8 cellular contexts compared by ENCODE assay signal in genomic region chr1:244210884-244211558, GRCh38.
DNase-seq lines count a peak whose midpoint lies in the region; ATAC-seq, FAIRE-seq and TF ChIP-seq lines count a peak whose summit lies in the region.

No MANE protein-coding gene starts in this region.

- no peak for TF ChIP-seq EP300 in K562 (IDR thresholded peaks at IDR 0.05; ENCODE audit: low read length)

- peak; percentile 82 for FAIRE-seq in K562 (lab: Jason Lieb, UNC)

- H3K4me1 ChIP-seq in K562 (replicated peaks in 1 of 2; ENCODE audit: control insufficient read depth in 2 of 2, insufficient read depth in 2 of 2, low read length in 2 of 2) (peaks cover 0 to 5% of the 10 kb centered on the region in 2 experiments; a peak in 1 of 5 replicates), right lobe of liver (peaks cover 0 to 11% (median 4%) of the 10 kb centered on the region in 4 donors), esophagus squamous epithelium (peaks cover 0 to 39% (median 15%) of the 10 kb centered on the region in 3 donors)

- H3K36me3 ChIP-seq in H7 (replicated peaks; ENCODE audit: control insufficient read depth, insufficient read depth, low read length) (no peaks in the 10 kb centered on the region), K562 (ENCODE audit: control insufficient read depth, insufficient read depth, low read length) (no peaks in the 10 kb centered on the region), right lobe of liver (no peaks in the 10 kb centered on the region), esophagus squamous epithelium (no peaks in the 10 kb centered on the region)

- DNase-seq in AG20443 (ENCODE audit: low spot score), result peak; percentile 36
- DNase-seq in H7, result peak; percentile 90
- DNase-seq in K562 (ENCODE audit: extremely low read depth in 1 of 4, low spot score in 3 of 4), result peak; percentile 38 to 59 (median 44)
- no peak for DNase-seq in right lobe of liver
- DNase-seq in esophagus squamous epithelium (lab: John Stamatoyannopoulos, UW), result no peak
- DNase-seq in medulla oblongata (ENCODE audit: extremely low spot score), result no peak

- no peaks in the 10 kb centered on the region for H3K9me1 ChIP-seq in K562 (ENCODE audit: control insufficient read depth, insufficient read depth, low read length)

- ATAC-seq in K562, result peak; percentile 97
- ATAC-seq in right lobe of liver, result peak in 3 of 4 donors; percentile 11 to 32 (median 18)
- ATAC-seq in HG03378 (IDR thresholded peaks at IDR 0.05; ENCODE audit: unreplicated experiment), result no peak
- no peak for ATAC-seq in GM18520 (IDR thresholded peaks at IDR 0.05; ENCODE audit: unreplicated experiment)

- H3K27ac ChIP-seq in K562 (ENCODE audit: extremely low read depth, low read depth, low read length) (no peak overlapping the region), right lobe of liver (no peak overlapping the region), esophagus squamous epithelium (peak overlapping the region in 2 of 4 donors; percentile 1 to 23)

- peak; percentile 67 to 85 (median 69) for TF ChIP-seq CTCF in K562 (IDR thresholded peaks at IDR 0.05 in 2 of 3, conservative IDR thresholded peaks at IDR 0.05 in 1 of 3; ENCODE audit: insufficient read depth in 2 of 3, low read depth in 1 of 3, low read length in 3 of 3)
- peak in 2 of 4 donors; percentile 12 to 34 for TF ChIP-seq CTCF in right lobe of liver (IDR thresholded peaks at IDR 0.05)
- peak in 3 of 6 experiments; percentile 8 to 47 (median 9) for TF ChIP-seq CTCF in esophagus squamous epithelium (IDR thresholded peaks at IDR 0.05)

- H3K27me3 ChIP-seq in H7 (ENCODE audit: control insufficient read depth, insufficient read depth, low read length) (no peaks in the 10 kb centered on the region), K562 (ENCODE audit: control insufficient read depth in 2 of 2, insufficient read depth in 2 of 2, low read length in 2 of 2) (peaks cover 13 to 36% of the 10 kb centered on the region in 2 experiments), right lobe of liver (no peaks in the 10 kb centered on the region), esophagus squamous epithelium (no peaks in the 10 kb centered on the region)

- TF ChIP-seq RAD21 in K562 (CRISPR knock-in tag; conservative IDR thresholded peaks at IDR 0.05 in 1 of 2, IDR thresholded peaks at IDR 0.05 in 1 of 2), result peak in 1 of 2 experiments; percentile 63; a peak in 2 of 4 replicates

- CTCF ChIA-PET in K562 (lab: Yijun Ruan, JAX; ENCODE audit: low intra/inter-chr PET ratio), result no interaction called here

- 0 out of 2 replicates have a peak overlapping the region, but pooled peaks have one; percentile 40 for H2AFZ ChIP-seq in K562 (ENCODE audit: low read depth, low read length)

- H4K20me1 ChIP-seq in K562 (replicated peaks; ENCODE audit: control insufficient read depth, insufficient read depth, low read length), result no peaks in the 10 kb centered on the region

- H3K79me2 ChIP-seq in K562 (ENCODE audit: control insufficient read depth, insufficient read depth, low read length), result no peaks in the 10 kb centered on the region

- WGBS in K562 (ENCODE audit: insufficient coverage, low coverage, missing lambda C conversion rate), result 22% methylated on average over 28 of the region's 28 CpGs
- WGBS in right lobe of liver (ENCODE audit: insufficient coverage, low coverage, low lambda C conversion rate, missing lambda C conversion rate), result 76% methylated on average over 8 of the region's 28 CpGs
- 88 to 90% methylated on average over 12 to 24 of the region's 28 CpGs for WGBS in esophagus squamous epithelium, 2 donors

- H3K9me3 ChIP-seq in K562 (replicated peaks; ENCODE audit: control insufficient read depth, insufficient read depth, low read depth, low read length) (no peaks in the 10 kb centered on the region; the same call in 1 of the 2 replicates), right lobe of liver (no peaks in the 10 kb centered on the region), esophagus squamous epithelium (no peaks in the 10 kb centered on the region)

- POLR2A ChIA-PET in K562 (lab: Yijun Ruan, JAX), result no interaction called here

- no peak overlapping the region for H3K9ac ChIP-seq in K562 (ENCODE audit: insufficient read depth in 1 of 2, low read depth in 2 of 2, low read length in 2 of 2)

- peak overlapping the region; percentile 1; the same call in 1 of the 2 replicates for H3K4me2 ChIP-seq in K562 (ENCODE audit: insufficient read depth, low read length)

- intact Hi-C loops in K562 (cut with micrococcal nuclease) (loop anchor here (5.0 to 10.0 kb wide), 2 partner anchors 196 to 869 kb away; no protein-coding TSS in a partner anchor), right lobe of liver (cut with DNase I) (no loop called here), esophagus squamous epithelium (cut with DNase I) (no loop called here)

- TF ChIP-seq POLR2A in K562 (conservative IDR thresholded peaks at IDR 0.05), result no peak
- TF ChIP-seq POLR2A in right lobe of liver (IDR thresholded peaks at IDR 0.05), result no peak
- no peak for TF ChIP-seq POLR2A in esophagus squamous epithelium (IDR thresholded peaks at IDR 0.05)

- BruUV-seq in K562 (replicated peaks; lab: Mats Ljungman, UMichigan), result no TSS peak

- H3K4me3 ChIP-seq in H7 (ENCODE audit: insufficient read depth, low read depth, low read length) (no peak overlapping the region), K562 (no peak overlapping the region), right lobe of liver (no peak overlapping the region), esophagus squamous epithelium (no peak overlapping the region)

- in situ Hi-C loops in K562 (cut with MboI), result no loop called here

TF ChIP-seq in K562, 482 proteins besides CTCF, POLR2A, EP300 and RAD21 (continues in another document):
- TF ChIP-seq RBM25 (IDR thresholded peaks at IDR 0.05; ENCODE audit: low read depth, low read length, severe bottlenecking), result peak; percentile 45
- TF ChIP-seq FOXA1 (IDR thresholded peaks at IDR 0.05; ENCODE audit: borderline replicate concordance), result no peak
- TF ChIP-seq GTF2F1 (IDR thresholded peaks at IDR 0.05; ENCODE audit: low read depth, low read length), result no peak
- TF ChIP-seq, protein P1, sequence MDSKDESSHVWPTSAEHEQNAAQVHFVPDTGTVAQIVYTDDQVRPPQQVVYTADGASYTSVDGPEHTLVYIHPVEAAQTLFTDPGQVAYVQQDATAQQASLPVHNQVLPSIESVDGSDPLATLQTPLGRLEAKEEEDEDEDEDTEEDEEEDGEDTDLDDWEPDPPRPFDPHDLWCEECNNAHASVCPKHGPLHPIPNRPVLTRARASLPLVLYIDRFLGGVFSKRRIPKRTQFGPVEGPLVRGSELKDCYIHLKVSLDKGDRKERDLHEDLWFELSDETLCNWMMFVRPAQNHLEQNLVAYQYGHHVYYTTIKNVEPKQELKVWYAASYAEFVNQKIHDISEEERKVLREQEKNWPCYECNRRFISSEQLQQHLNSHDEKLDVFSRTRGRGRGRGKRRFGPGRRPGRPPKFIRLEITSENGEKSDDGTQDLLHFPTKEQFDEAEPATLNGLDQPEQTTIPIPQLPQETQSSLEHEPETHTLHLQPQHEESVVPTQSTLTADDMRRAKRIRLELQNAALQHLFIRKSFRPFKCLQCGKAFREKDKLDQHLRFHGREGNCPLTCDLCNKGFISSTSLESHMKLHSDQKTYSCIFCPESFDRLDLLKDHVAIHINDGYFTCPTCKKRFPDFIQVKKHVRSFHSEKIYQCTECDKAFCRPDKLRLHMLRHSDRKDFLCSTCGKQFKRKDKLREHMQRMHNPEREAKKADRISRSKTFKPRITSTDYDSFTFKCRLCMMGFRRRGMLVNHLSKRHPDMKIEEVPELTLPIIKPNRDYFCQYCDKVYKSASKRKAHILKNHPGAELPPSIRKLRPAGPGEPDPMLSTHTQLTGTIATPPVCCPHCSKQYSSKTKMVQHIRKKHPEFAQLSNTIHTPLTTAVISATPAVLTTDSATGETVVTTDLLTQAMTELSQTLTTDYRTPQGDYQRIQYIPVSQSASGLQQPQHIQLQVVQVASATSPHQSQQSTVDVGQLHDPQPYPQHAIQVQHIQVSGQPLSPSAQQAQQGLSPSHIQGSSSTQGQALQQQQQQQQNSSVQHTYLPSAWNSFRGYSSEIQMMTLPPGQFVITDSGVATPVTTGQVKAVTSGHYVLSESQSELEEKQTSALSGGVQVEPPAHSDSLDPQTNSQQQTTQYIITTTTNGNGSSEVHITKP (IDR thresholded peaks at IDR 0.05; ENCODE audit: partially characterized antibody), result no peak
- TF ChIP-seq ZBTB7A (IDR thresholded peaks at IDR 0.05; ENCODE audit: borderline replicate concordance, control insufficient read depth, low read depth, low read length), result no peak
- TF ChIP-seq ARID1B (IDR thresholded peaks at IDR 0.05), result no peak
- no peak for TF ChIP-seq ZNF347 (CRISPR knock-in tag; IDR thresholded peaks at IDR 0.05; ENCODE audit: low read depth)
- no peak for TF ChIP-seq SUPT5H (IDR thresholded peaks at IDR 0.05)
- TF ChIP-seq ERF (CRISPR knock-in tag; IDR thresholded peaks at IDR 0.05), result no peak
- no peak for TF ChIP-seq CEBPG (CRISPR knock-in tag; IDR thresholded peaks at IDR 0.05)
- TF ChIP-seq CEBPG (tag; conservative IDR thresholded peaks at IDR 0.05 in 1 of 2, IDR thresholded peaks at IDR 0.05 in 1 of 2), result no peak
- no peak; a peak in 1 of 4 replicates for TF ChIP-seq RCOR1 (IDR thresholded peaks at IDR 0.05; ENCODE audit: borderline replicate concordance in 1 of 2, low read depth in 2 of 2, low read length in 2 of 2)
- TF ChIP-seq, protein P2, sequence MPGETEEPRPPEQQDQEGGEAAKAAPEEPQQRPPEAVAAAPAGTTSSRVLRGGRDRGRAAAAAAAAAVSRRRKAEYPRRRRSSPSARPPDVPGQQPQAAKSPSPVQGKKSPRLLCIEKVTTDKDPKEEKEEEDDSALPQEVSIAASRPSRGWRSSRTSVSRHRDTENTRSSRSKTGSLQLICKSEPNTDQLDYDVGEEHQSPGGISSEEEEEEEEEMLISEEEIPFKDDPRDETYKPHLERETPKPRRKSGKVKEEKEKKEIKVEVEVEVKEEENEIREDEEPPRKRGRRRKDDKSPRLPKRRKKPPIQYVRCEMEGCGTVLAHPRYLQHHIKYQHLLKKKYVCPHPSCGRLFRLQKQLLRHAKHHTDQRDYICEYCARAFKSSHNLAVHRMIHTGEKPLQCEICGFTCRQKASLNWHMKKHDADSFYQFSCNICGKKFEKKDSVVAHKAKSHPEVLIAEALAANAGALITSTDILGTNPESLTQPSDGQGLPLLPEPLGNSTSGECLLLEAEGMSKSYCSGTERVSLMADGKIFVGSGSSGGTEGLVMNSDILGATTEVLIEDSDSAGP (CRISPR knock-in tag; IDR thresholded peaks at IDR 0.05), result no peak
- no peak for TF ChIP-seq OTX1 (CRISPR knock-in tag; IDR thresholded peaks at IDR 0.05)
- TF ChIP-seq KAT2B (IDR thresholded peaks at IDR 0.05; ENCODE audit: low read depth, low read length), result no peak
- TF ChIP-seq CREBBP (IDR thresholded peaks at IDR 0.05; ENCODE audit: low read depth, low read length), result no peak

Comparison
In these comparisons a context has a peak if more than half of its experiments do, and no peak if none do; other contexts are left out.
1. DNase-seq: peak in AG20443 (single experiment), H7 (single experiment) and K562 (4 of 4); none in right lobe of liver (0 of 3), esophagus squamous epithelium (single experiment) and medulla oblongata (single experiment).
2. ATAC-seq: peak in K562 (single experiment) and right lobe of liver (3 of 4); none in HG03378 (single experiment) and GM18520 (single experiment).